Comparison of ENCODE assay signal across 15 cellular contexts in genomic region chr10:63456437-63457210, GRCh38. TPM values are rescaled to one million over a fixed set of nuclear protein-coding genes. Genes with fewer than 3 reads are reported as not detected.
A peak's percentile ranks its signal among the peaks of the same experiment; 100 is the strongest.
DNase-seq lines count a peak whose midpoint lies in the region; ATAC-seq and TF ChIP-seq lines count a peak whose summit lies in the region.
"Had no signal": no experiment of that assay in that cellular context is flagged by ENCODE, and none has a peak within 500 bp of the region (broad histone marks: within the 10 kb centered on the region; RNA-seq: fewer than 3 reads in every experiment).

No MANE protein-coding gene starts in this region.

- no peaks in the 10 kb centered on the region for H3K27me3 ChIP-seq in cardiac muscle cell
- no peaks in the 10 kb centered on the region for H3K27me3 ChIP-seq in adipocyte (replicated peaks; ENCODE audit: control insufficient read depth, insufficient read depth, low read length)
- H3K27me3 ChIP-seq in smooth muscle cell (ENCODE audit: low read depth) = no peaks in the 10 kb centered on the region
- no peaks in the 10 kb centered on the region for H3K27me3 ChIP-seq in BE2C
- H3K27me3 ChIP-seq: ascending aorta, MG63, upper lobe of left lung had no signal

- ATAC-seq in Right ventricle myocardium inferior = no peak
- no peak for ATAC-seq in activated T-helper 17 cell treated with anti-CD3 and anti-CD28 coated beads, Interleukin-2, amount 50 U/mL, for 72 hours (replicated peaks)
- ATAC-seq: naive thymus-derived CD8-positive, alpha-beta T cell; Panc1 had no signal

- peak in 1 of 2 donors; percentile 76 for DNase-seq in cardiac muscle cell (ENCODE audit: low read depth in 1 of 2, low spot score in 1 of 2)
- no peak for DNase-seq in Right ventricle myocardium inferior (ENCODE audit: missing footprints)
- peak; percentile 86 for DNase-seq in adipocyte (ENCODE audit: low read depth)
- peak; percentile 47 to 74 for DNase-seq in foreskin fibroblast
- DNase-seq in smooth muscle cell (lab: John Stamatoyannopoulos, UW; ENCODE audit: unreplicated experiment) = no peak
- DNase-seq in SKM-1 treated with dmso at 0.1 percent for 144 hours (lab: John Stamatoyannopoulos, UW; ENCODE audit: unreplicated experiment) = no peak
- DNase-seq in BE2C = no peak
- DNase-seq: activated CD8-positive, alpha-beta memory T cell treated with anti-CD3 and anti-CD28 coated beads, Interleukin-2, amount 50 U/mL, for 48 hours; immature natural killer cell; MG63; naive thymus-derived CD8-positive, alpha-beta T cell; upper lobe of left lung had no signal

- H3K27ac ChIP-seq in cardiac muscle cell (peak overlapping the region; percentile 34), smooth muscle cell (ENCODE audit: low read depth) (peak overlapping the region; percentile 74)
- H3K27ac ChIP-seq: upper lobe of left lung had no signal

- H4K20me1 ChIP-seq in smooth muscle cell (ENCODE audit: low read depth) = peaks cover 52% of the 10 kb centered on the region

- WGBS in smooth muscle cell (ENCODE audit: low lambda C conversion rate) = 46% methylated on average over 2 of the region's 2 CpGs

- H3K9me3 ChIP-seq in cardiac muscle cell (ENCODE audit: low read depth) = no peaks in the 10 kb centered on the region
- H3K9me3 ChIP-seq in adipocyte (ENCODE audit: control insufficient read depth, low read length) = no peaks in the 10 kb centered on the region
- no peaks in the 10 kb centered on the region for H3K9me3 ChIP-seq in smooth muscle cell (replicated peaks; ENCODE audit: low read depth)
- H3K9me3 ChIP-seq in BE2C = no peaks in the 10 kb centered on the region
- H3K9me3 ChIP-seq: ascending aorta, MG63, upper lobe of left lung had no signal

- no peak overlapping the region for H3K27ac Mint-ChIP-seq in activated T-helper 17 cell treated with anti-CD3 and anti-CD28 coated beads, Interleukin-2, amount 50 U/mL, for 72 hours
- H3K27ac Mint-ChIP-seq: immature natural killer cell had no signal

- no peak overlapping the region for H3K4me3 ChIP-seq in cardiac muscle cell
- H3K4me3 ChIP-seq in adipocyte (ENCODE audit: low read length) = peak overlapping the region; percentile 61
- no peak overlapping the region for H3K4me3 ChIP-seq in foreskin fibroblast (ENCODE audit: low read depth in 1 of 2, low read length in 2 of 2)
- H3K4me3 ChIP-seq in smooth muscle cell = no peak overlapping the region
- H3K4me3 ChIP-seq in BE2C (ENCODE audit: low read depth, low read length) = no peak overlapping the region
- H3K4me3 ChIP-seq: ascending aorta, MG63, upper lobe of left lung had no signal

- H3K4me1 Mint-ChIP-seq in activated T-helper 17 cell treated with anti-CD3 and anti-CD28 coated beads, Interleukin-2, amount 50 U/mL, for 72 hours = peaks cover 3% of the 10 kb centered on the region

- H2AFZ ChIP-seq in smooth muscle cell (ENCODE audit: low read depth) = no peak overlapping the region

- H3K36me3 ChIP-seq in cardiac muscle cell (no peaks in the 10 kb centered on the region), adipocyte (ENCODE audit: control insufficient read depth, insufficient read depth, low read length, severe bottlenecking) (no peaks in the 10 kb centered on the region), smooth muscle cell (ENCODE audit: low read depth) (no peaks in the 10 kb centered on the region), BE2C (peaks cover 3% of the 10 kb centered on the region; the same call in 1 of the 2 replicates)
- H3K36me3 ChIP-seq: ascending aorta, MG63, upper lobe of left lung had no signal

- no peaks in the 10 kb centered on the region for H3K27me3 Mint-ChIP-seq in activated T-helper 17 cell treated with anti-CD3 and anti-CD28 coated beads, Interleukin-2, amount 50 U/mL, for 72 hours
- H3K27me3 Mint-ChIP-seq: naive thymus-derived CD8-positive, alpha-beta T cell had no signal

- peak overlapping the region; percentile 73 for H3K4me2 ChIP-seq in smooth muscle cell

- H3K9ac ChIP-seq in adipocyte (ENCODE audit: low read length) (peak overlapping the region; percentile 58), smooth muscle cell (ENCODE audit: low read depth) (no peak overlapping the region)

- H3K36me3 Mint-ChIP-seq in activated T-helper 17 cell treated with anti-CD3 and anti-CD28 coated beads, Interleukin-2, amount 50 U/mL, for 72 hours (ENCODE audit: low read depth) = peaks cover 6% of the 10 kb centered on the region
- H3K36me3 Mint-ChIP-seq: immature natural killer cell had no signal

- H3K4me1 ChIP-seq in cardiac muscle cell (ENCODE audit: low read depth) (peaks cover 22% of the 10 kb centered on the region), adipocyte (ENCODE audit: control insufficient read depth, insufficient read depth, low read length) (peaks cover 34% of the 10 kb centered on the region), smooth muscle cell (ENCODE audit: low read depth) (peaks cover 15% of the 10 kb centered on the region), BE2C (peaks cover 9% of the 10 kb centered on the region; the same call in 1 of the 2 replicates)

- intact Hi-C loops in Right ventricle myocardium inferior (cut with DNase I) = no loop called here

- no peak for TF ChIP-seq CTCF in cardiac muscle cell (IDR thresholded peaks at IDR 0.05; ENCODE audit: low read depth, low read length)
- TF ChIP-seq CTCF in foreskin fibroblast (IDR thresholded peaks at IDR 0.05; ENCODE audit: low read depth, low read length) = no peak
- TF ChIP-seq CTCF in smooth muscle cell (IDR thresholded peaks at IDR 0.05; ENCODE audit: borderline replicate concordance, insufficient read depth, poor library complexity, severe bottlenecking) = no peak
- TF ChIP-seq CTCF in BE2C (IDR thresholded peaks at IDR 0.05; ENCODE audit: low read depth, low read length) = no peak

- no peaks in the 10 kb centered on the region for H3K9me3 Mint-ChIP-seq in activated T-helper 17 cell treated with anti-CD3 and anti-CD28 coated beads, Interleukin-2, amount 50 U/mL, for 72 hours
- H3K9me3 Mint-ChIP-seq: immature natural killer cell had no signal

- H3K79me2 ChIP-seq in smooth muscle cell (ENCODE audit: low read depth) = peaks cover 95% of the 10 kb centered on the region

- no peaks in the 10 kb centered on the region for H3F3A ChIP-seq in smooth muscle cell (ENCODE audit: low read depth)

- no peak overlapping the region for H3K4me3 Mint-ChIP-seq in activated T-helper 17 cell treated with anti-CD3 and anti-CD28 coated beads, Interleukin-2, amount 50 U/mL, for 72 hours
- H3K4me3 Mint-ChIP-seq: immature natural killer cell had no signal

RNA-seq across cellular contexts. Expression of gene JMJD1C, which starts 9.2 kb away (rescaled TPM):
- total RNA-seq in cardiac muscle cell (72.3 and 144 TPM in 2 replicates), Right ventricle myocardium inferior (38.1 TPM), smooth muscle cell (132 and 173 TPM in 2 replicates)
- polyA plus RNA-seq in cardiac muscle cell (59.1 and 82.4 TPM in 2 replicates), smooth muscle cell (28.5 and 52.5 TPM in 2 replicates)
- total RNA-seq in activated T-helper 17 cell treated with anti-CD3 and anti-CD28 coated beads, Interleukin-2, amount 50 U/mL, for 72 hours = 10 to 100 TPM; 68.7 to 74.5 TPM
- 44.8 TPM for polyA plus RNA-seq in BE2C (2012; ENCODE audit: insufficient read depth, insufficient read length, low read depth)

Comparison
In these comparisons a context has a peak if more than half of its experiments do, and no peak if none do; other contexts are left out.
1. DNase-seq: peak in adipocyte (single experiment) and foreskin fibroblast (2 of 2); none in Right ventricle myocardium inferior (single experiment), smooth muscle cell (single experiment), SKM-1 treated with dmso at 0.1 percent for 144 hours (single experiment) and BE2C (single experiment).